ENCODE assay signal across 17 cellular contexts in the genomic region with DNA sequence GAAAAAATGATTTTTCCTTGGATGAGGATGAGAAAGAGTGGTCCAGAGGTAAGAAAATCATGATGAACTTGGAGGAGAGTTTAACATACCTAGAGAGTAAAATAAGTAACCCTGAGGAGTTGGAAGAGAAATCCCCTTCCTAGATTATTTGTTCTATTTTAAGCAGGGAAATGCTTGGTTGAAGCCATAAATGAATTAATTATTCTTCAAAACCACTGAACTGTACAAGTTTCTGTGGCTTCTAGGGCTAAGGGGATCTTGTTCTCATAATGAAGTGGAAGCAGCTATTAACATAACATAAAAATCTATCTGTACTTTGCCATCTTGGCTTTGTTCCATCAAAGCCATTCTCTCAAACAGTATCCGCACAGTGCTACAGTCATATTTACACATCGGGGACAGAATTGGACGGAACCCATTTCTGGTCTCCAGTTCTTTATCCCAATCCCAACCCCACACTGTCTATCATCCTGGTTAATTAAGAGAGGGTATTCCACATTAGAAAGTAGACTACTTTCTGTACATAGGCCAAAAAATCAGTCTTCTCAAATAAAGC. TPM values are rescaled to one million over a fixed set of nuclear protein-coding genes. Genes with fewer than 3 reads are reported as not detected.
DNase-seq lines count a peak whose midpoint lies in the region; TF ChIP-seq lines count a peak whose summit lies in the region.
"Had no signal": no experiment of that assay in that cellular context is flagged by ENCODE, and none has a peak within 500 bp of the region (broad histone marks: within the 10 kb centered on the region; RNA-seq: fewer than 3 reads in every experiment).

No MANE protein-coding gene starts in this region.

- intact Hi-C loops in uterus (cut with DNase I; ENCODE audit: low total_unique reads) = no loop called here

- H3K9me3 ChIP-seq in SJSA1 (replicated peaks) = no peaks in the 10 kb centered on the region
- H3K9me3 ChIP-seq in uterus = no peaks in the 10 kb centered on the region

- H3K36me3 ChIP-seq in SJSA1 (no peaks in the 10 kb centered on the region), uterus (no peaks in the 10 kb centered on the region)

- TF ChIP-seq CTCF in LNCaP clone FGC (IDR thresholded peaks at IDR 0.05; ENCODE audit: control insufficient read depth, extremely low read depth, insufficient read depth) (no peak), nephron (IDR thresholded peaks at IDR 0.05; ENCODE audit: unreplicated experiment in 3 of 3) (no peak), uterus (IDR thresholded peaks at IDR 0.05) (no peak)

- H3K27ac ChIP-seq in SJSA1 (peak overlapping the region; percentile 65), uterus (no peak overlapping the region)

- DNase-seq in DMS79 (lab: John Stamatoyannopoulos, UW) = peak; percentile 21
- peak; percentile 81 for DNase-seq in LNCaP clone FGC (ENCODE audit: low read depth)
- DNase-seq in SJSA1 (ENCODE audit: low read depth in 1 of 2, low spot score in 2 of 2) = no peak
- DNase-seq in iPS-NIHi7 (ENCODE audit: extremely low spot score) = no peak
- DNase-seq in AG08396 (ENCODE audit: low spot score) = no peak
- DNase-seq in uterus = no peak
- DNase-seq in Kasumi-1 (lab: John Stamatoyannopoulos, UW) = no peak
- DNase-seq: EL; HFFc6; NCI-H2081 treated with DMSO at 0.1 percent for 48 hours; NCI-H2227 treated with DMSO at 0.1 percent for 48 hours; NCI-H526; NK-92 treated with Interleukin-12 subunit alpha and Interleukin-12 subunit beta, amount 100 ng/mL, for 24 hours; SHP77 treated with DMSO at 0.1 percent for 48 hours had no signal

- no peaks in the 10 kb centered on the region for H3K36me3 Mint-ChIP-seq in nephron (ENCODE audit: low read depth)
- H3K36me3 Mint-ChIP-seq: CD14-positive monocyte had no signal

- no peaks in the 10 kb centered on the region for H3K27me3 Mint-ChIP-seq in nephron (ENCODE audit: low read depth)

- peaks cover 4% of the 10 kb centered on the region for H3K4me1 Mint-ChIP-seq in nephron
- H3K4me1 Mint-ChIP-seq: CD14-positive monocyte had no signal

- TF ChIP-seq POLR2A in uterus (IDR thresholded peaks at IDR 0.05) = no peak

- H3K27ac Mint-ChIP-seq in nephron = peak overlapping the region in 2 of 3 experiments; percentile 0 to 84
- H3K27ac Mint-ChIP-seq: CD14-positive monocyte, HFFc6 had no signal

- H3K4me1 ChIP-seq in SJSA1 (replicated peaks) (peaks cover 24% of the 10 kb centered on the region), uterus (no peaks in the 10 kb centered on the region)

- H3K27me3 ChIP-seq in SJSA1 (replicated peaks) (no peaks in the 10 kb centered on the region), uterus (no peaks in the 10 kb centered on the region)

- no peaks in the 10 kb centered on the region for H3K9me3 Mint-ChIP-seq in nephron
- H3K9me3 Mint-ChIP-seq: HFFc6 had no signal

- H3K4me3 ChIP-seq in LNCaP clone FGC (ENCODE audit: low read depth, low read length) (no peak overlapping the region), SJSA1 (no peak overlapping the region), uterus (no peak overlapping the region)

- no peak overlapping the region for H3K4me3 Mint-ChIP-seq in nephron
- H3K4me3 Mint-ChIP-seq: CD14-positive monocyte, HFFc6 had no signal

RNA-seq across cellular contexts. Expression of a gene that starts 14.5 kb away (rescaled TPM):
- 17.2 and 20.3 TPM in 2 replicates for total RNA-seq in SJSA1 (2014; rRNA removed; shearing (Covaris generic))
- 10 to 100 TPM; 10.2 to 51.6 (median 21.1) TPM for total RNA-seq in uterus
- total RNA-seq: OCI-LY7 had no signal

Comparison
In these comparisons a context has a peak if more than half of its experiments do, and no peak if none do; other contexts are left out.
1. DNase-seq: peak in DMS79 (single experiment) and LNCaP clone FGC (single experiment); none in SJSA1 (0 of 2), iPS-NIHi7 (single experiment), AG08396 (single experiment), uterus (0 of 2) and Kasumi-1 (0 of 2).